ENCODE assay signal across 8 cellular contexts in the genomic region with DNA sequence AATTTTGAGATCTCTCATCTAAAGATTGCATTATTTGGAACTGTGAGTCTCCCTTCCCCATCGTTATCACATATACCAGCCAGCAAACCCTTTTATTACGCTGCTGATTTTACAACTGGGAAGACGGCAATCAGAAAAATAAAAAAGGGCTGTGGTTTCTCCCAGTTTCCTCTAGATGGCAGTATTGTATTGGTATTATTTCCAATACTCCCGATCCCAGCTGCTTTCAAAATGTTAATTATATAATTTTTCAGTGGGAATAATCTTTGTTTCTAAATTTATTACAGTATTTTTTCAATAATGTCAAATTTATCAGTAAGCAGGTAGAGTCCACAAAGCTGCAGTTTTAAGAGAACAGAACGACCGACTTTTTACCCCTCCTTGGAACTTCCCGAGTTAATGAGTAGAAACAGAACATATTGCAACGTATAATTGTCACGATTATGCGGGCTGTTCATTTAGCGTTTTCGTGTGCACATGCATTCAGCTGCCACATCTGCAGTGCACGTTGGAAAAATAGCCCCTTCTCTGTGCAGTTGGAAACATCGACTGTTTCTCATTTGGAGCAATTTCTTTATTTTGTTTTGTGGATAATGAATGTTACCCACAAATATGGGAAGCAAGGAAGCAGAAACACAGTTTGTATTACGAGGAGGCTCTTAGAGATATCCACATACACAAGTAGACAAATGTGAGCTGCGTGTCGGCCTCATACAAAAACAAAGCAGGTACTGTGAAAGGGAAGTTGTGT.
DNase-seq lines count a peak whose midpoint lies in the region; ATAC-seq, FAIRE-seq and TF ChIP-seq lines count a peak whose summit lies in the region.

No MANE protein-coding gene starts in this region.

- H3K4me1 Mint-ChIP-seq in naive B cell = peaks cover 0 to 6% (median 3%) of the 10 kb centered on the region in 3 donors
- peaks cover 0 to 9% of the 10 kb centered on the region in 2 donors for H3K4me1 Mint-ChIP-seq in stimulated activated naive B cell treated with anti-CD40 and anti-IgM and Interleukin-4, amounts not matched to agents 10 μg/mL and 1 μg/mL and 100 μg/mL, for 72 hours

- TF ChIP-seq CTCF in D721Med (IDR thresholded peaks at IDR 0.05; ENCODE audit: insufficient read depth, missing control alignments) (peak; percentile 69), HEK293 (tag by site-specific recombination; IDR thresholded peaks at IDR 0.05) (no peak), OCI-LY1 (IDR thresholded peaks at IDR 0.05; ENCODE audit: low read length) (peak; percentile 42)

- no peaks in the 10 kb centered on the region for H3K9me2 ChIP-seq in OCI-LY1 (ENCODE audit: low read depth, low read length)

- H3K4me3 ChIP-seq in HEK293 (ENCODE audit: low read depth, low read length) (no peak overlapping the region), OCI-LY1 (ENCODE audit: low read depth, low read length, poor library complexity, severe bottlenecking) (no peak overlapping the region)

- peaks cover 11% of the 10 kb centered on the region in 2 donors for H3K36me3 Mint-ChIP-seq in naive B cell
- H3K36me3 Mint-ChIP-seq in stimulated activated naive B cell treated with anti-CD40 and anti-IgM and Interleukin-4, amounts not matched to agents 10 μg/mL and 1 μg/mL and 100 μg/mL, for 72 hours = peaks cover 5 to 11% of the 10 kb centered on the region in 2 donors

- H3K36me3 ChIP-seq in HEK293 (ENCODE audit: control insufficient read depth in 2 of 2, insufficient read depth in 1 of 2, low read length in 2 of 2) (no peaks in the 10 kb centered on the region), OCI-LY1 (ENCODE audit: insufficient read depth, low read length) (no peaks in the 10 kb centered on the region)

- H3K27ac ChIP-seq in HEK293 (ENCODE audit: extremely low read depth, low read depth, low read length) (no peak overlapping the region), OCI-LY1 (ENCODE audit: low read depth, low read length, poor library complexity, severe bottlenecking) (no peak overlapping the region)

- H3K9me3 ChIP-seq in HEK293 (ENCODE audit: control insufficient read depth, insufficient read depth, low read depth, low read length) = no peaks in the 10 kb centered on the region
- no peaks in the 10 kb centered on the region for H3K9me3 ChIP-seq in OCI-LY1 (ENCODE audit: low read length)

- H3F3A ChIP-seq in OCI-LY1 (ENCODE audit: insufficient read depth, low read length) = no peaks in the 10 kb centered on the region

- CTCF ChIA-PET in HEK293 (lab: Yijun Ruan, JAX) = interaction anchor here (0.5 to 2.3 kb wide), 17 partner anchors 12 to 1055 kb away, joined by 3 to 15 read pairs (median 3); no protein-coding TSS in a partner anchor

- ATAC-seq in naive B cell (ENCODE audit: low read depth in 2 of 2) (no peak), GM19324 (IDR thresholded peaks at IDR 0.05; ENCODE audit: low FRiP score, unreplicated experiment) (no peak), GM19467 (IDR thresholded peaks at IDR 0.05; ENCODE audit: unreplicated experiment) (no peak)
- ATAC-seq in stimulated activated naive B cell treated with anti-CD40 and anti-IgM and Interleukin-4, amounts not matched to agents 10 μg/mL and 1 μg/mL and 100 μg/mL, for 72 hours (replicated peaks) = no peak

- DNase-seq in D721Med (ENCODE audit: insufficient read length, low spot score) (peak; percentile 37), dermis microvascular lymphatic vessel endothelial cell (ENCODE audit: low read depth in 2 of 2) (peak; percentile 1 to 18), naive B cell (peak; percentile 16)
- DNase-seq in stimulated activated naive B cell treated with anti-CD40 and anti-IgM and Interleukin-4, amounts not matched to agents 10 μg/mL and 1 μg/mL and 100 μg/mL, for 72 hours = no peak

- no peak overlapping the region for H3K9ac ChIP-seq in OCI-LY1 (ENCODE audit: low read length)

- no peaks in the 10 kb centered on the region for H4K20me1 ChIP-seq in OCI-LY1 (ENCODE audit: insufficient read depth, low read length)

- no peak overlapping the region for H2AFZ ChIP-seq in OCI-LY1 (ENCODE audit: low read length)

- no peaks in the 10 kb centered on the region for H3K79me2 ChIP-seq in OCI-LY1 (ENCODE audit: insufficient read depth, low read length)

- FAIRE-seq in D721Med (lab: Jason Lieb, UNC) = peak; percentile 25

- H3K4me2 ChIP-seq in OCI-LY1 (ENCODE audit: low read length) = no peak overlapping the region

- peaks cover 30 to 87% (median 64%) of the 10 kb centered on the region in 3 donors for H3K27me3 Mint-ChIP-seq in naive B cell
- H3K27me3 Mint-ChIP-seq in stimulated activated naive B cell treated with anti-CD40 and anti-IgM and Interleukin-4, amounts not matched to agents 10 μg/mL and 1 μg/mL and 100 μg/mL, for 72 hours = peaks cover 52 to 76% of the 10 kb centered on the region in 2 donors

- H3K4me3 Mint-ChIP-seq in naive B cell = peak overlapping the region in 6 of 8 donors; percentile 16 to 62 (median 41)
- H3K4me3 Mint-ChIP-seq in stimulated activated naive B cell treated with anti-CD40 and anti-IgM and Interleukin-4, amounts not matched to agents 10 μg/mL and 1 μg/mL and 100 μg/mL, for 72 hours = peak overlapping the region in 1 of 2 donors; percentile 37

- H3K27ac Mint-ChIP-seq in naive B cell = no peak overlapping the region
- no peak overlapping the region for H3K27ac Mint-ChIP-seq in stimulated activated naive B cell treated with anti-CD40 and anti-IgM and Interleukin-4, amounts not matched to agents 10 μg/mL and 1 μg/mL and 100 μg/mL, for 72 hours

- H3K27me3 ChIP-seq in OCI-LY1 (ENCODE audit: insufficient read depth, low read length) = no peaks in the 10 kb centered on the region

- H3K4me1 ChIP-seq in HEK293 (ENCODE audit: control insufficient read depth, insufficient read depth, low read length) (no peaks in the 10 kb centered on the region), OCI-LY1 (ENCODE audit: insufficient read depth, low read length, severe bottlenecking) (no peaks in the 10 kb centered on the region)

- peaks cover 3 to 16% (median 13%) of the 10 kb centered on the region in 7 donors for H3K9me3 Mint-ChIP-seq in naive B cell
- H3K9me3 Mint-ChIP-seq in stimulated activated naive B cell treated with anti-CD40 and anti-IgM and Interleukin-4, amounts not matched to agents 10 μg/mL and 1 μg/mL and 100 μg/mL, for 72 hours = peaks cover 6 to 11% of the 10 kb centered on the region in 2 donors

- POLR2A ChIA-PET in HEK293 (lab: Yijun Ruan, JAX) = no interaction called here

TF ChIP-seq in HEK293, 187 proteins besides CTCF, POLR2A, EP300 and RAD21:
- TF ChIP-seq, protein P1, sequence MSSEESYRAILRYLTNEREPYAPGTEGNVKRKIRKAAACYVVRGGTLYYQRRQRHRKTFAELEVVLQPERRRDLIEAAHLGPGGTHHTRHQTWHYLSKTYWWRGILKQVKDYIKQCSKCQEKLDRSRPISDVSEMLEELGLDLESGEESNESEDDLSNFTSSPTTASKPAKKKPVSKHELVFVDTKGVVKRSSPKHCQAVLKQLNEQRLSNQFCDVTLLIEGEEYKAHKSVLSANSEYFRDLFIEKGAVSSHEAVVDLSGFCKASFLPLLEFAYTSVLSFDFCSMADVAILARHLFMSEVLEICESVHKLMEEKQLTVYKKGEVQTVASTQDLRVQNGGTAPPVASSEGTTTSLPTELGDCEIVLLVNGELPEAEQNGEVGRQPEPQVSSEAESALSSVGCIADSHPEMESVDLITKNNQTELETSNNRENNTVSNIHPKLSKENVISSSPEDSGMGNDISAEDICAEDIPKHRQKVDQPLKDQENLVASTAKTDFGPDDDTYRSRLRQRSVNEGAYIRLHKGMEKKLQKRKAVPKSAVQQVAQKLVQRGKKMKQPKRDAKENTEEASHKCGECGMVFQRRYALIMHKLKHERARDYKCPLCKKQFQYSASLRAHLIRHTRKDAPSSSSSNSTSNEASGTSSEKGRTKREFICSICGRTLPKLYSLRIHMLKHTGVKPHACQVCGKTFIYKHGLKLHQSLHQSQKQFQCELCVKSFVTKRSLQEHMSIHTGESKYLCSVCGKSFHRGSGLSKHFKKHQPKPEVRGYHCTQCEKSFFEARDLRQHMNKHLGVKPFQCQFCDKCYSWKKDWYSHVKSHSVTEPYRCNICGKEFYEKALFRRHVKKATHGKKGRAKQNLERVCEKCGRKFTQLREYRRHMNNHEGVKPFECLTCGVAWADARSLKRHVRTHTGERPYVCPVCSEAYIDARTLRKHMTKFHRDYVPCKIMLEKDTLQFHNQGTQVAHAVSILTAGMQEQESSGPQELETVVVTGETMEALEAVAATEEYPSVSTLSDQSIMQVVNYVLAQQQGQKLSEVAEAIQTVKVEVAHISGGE (tag by site-specific recombination; conservative IDR thresholded peaks at IDR 0.05; ENCODE audit: low read depth) = no peak
- no peak for TF ChIP-seq EGR2 (tag by site-specific recombination; IDR thresholded peaks at IDR 0.05; ENCODE audit: low read depth)
- TF ChIP-seq ZNF654 (tag by site-specific recombination; IDR thresholded peaks at IDR 0.05; ENCODE audit: low read depth) = peak; percentile 72
- TF ChIP-seq ZNF596 (tag by site-specific recombination; IDR thresholded peaks at IDR 0.05) = no peak
- TF ChIP-seq, protein P2, sequence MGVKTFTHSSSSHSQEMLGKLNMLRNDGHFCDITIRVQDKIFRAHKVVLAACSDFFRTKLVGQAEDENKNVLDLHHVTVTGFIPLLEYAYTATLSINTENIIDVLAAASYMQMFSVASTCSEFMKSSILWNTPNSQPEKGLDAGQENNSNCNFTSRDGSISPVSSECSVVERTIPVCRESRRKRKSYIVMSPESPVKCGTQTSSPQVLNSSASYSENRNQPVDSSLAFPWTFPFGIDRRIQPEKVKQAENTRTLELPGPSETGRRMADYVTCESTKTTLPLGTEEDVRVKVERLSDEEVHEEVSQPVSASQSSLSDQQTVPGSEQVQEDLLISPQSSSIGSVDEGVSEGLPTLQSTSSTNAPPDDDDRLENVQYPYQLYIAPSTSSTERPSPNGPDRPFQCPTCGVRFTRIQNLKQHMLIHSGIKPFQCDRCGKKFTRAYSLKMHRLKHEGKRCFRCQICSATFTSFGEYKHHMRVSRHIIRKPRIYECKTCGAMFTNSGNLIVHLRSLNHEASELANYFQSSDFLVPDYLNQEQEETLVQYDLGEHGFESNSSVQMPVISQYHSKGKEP (tag by site-specific recombination; IDR thresholded peaks at IDR 0.05) = no peak
